Comparison of ENCODE assay signal across 12 cellular contexts in the genomic region with DNA sequence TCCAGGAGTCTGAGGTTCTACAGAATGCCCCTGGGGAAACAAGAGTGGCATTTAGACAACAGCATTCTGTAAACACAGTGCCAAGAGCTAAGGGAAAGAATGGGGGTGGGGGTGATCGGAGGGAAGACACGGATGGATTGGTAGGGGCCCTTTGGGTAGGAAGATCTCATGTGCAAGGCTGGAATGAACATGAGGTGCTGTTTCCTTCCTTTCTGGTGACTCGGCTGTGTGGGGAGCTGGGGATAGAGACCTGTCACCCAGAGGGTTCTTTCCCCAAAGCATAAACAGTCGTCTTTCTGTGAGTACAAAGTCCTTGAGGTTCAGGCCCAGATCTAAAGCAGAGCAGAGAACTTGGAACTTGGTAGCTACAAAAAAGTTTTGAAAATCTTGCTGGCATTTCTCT. TPM values are rescaled to one million over a fixed set of nuclear protein-coding genes. Genes with fewer than 3 reads are reported as not detected.
DNase-seq lines count a peak whose midpoint lies in the region; ATAC-seq, FAIRE-seq and TF ChIP-seq lines count a peak whose summit lies in the region.
"Had no signal": no experiment of that assay in that cellular context is flagged by ENCODE, and none has a peak within 500 bp of the region (broad histone marks: within the 10 kb centered on the region; RNA-seq: fewer than 3 reads in every experiment).

No MANE protein-coding gene starts in this region.

- H3K79me2 ChIP-seq in HepG2 (ENCODE audit: insufficient read depth, low read length), result peaks cover 58% of the 10 kb centered on the region
- peaks cover 12% of the 10 kb centered on the region for H3K79me2 ChIP-seq in smooth muscle cell (ENCODE audit: low read depth)

- no peak overlapping the region for H3K27ac Mint-ChIP-seq in activated CD8-positive, alpha-beta memory T cell treated with anti-CD3 and anti-CD28 coated beads, Interleukin-2, amount 10 ng/mL, durations not matched to agents 7 days and 5 days
- H3K27ac Mint-ChIP-seq: activated CD8-positive, alpha-beta T cell treated with anti-CD3 and anti-CD28 coated beads for 36 hours had no signal

- intact Hi-C loops in breast epithelium (cut with DNase I; ENCODE audit: low total_unique reads) (no loop called here), HepG2 (cut with micrococcal nuclease; ENCODE audit: unreplicated experiment) (no loop called here)

- no peaks in the 10 kb centered on the region for H3K9me3 ChIP-seq in HEK293 (ENCODE audit: control insufficient read depth, insufficient read depth, low read depth, low read length)
- H3K9me3 ChIP-seq in breast epithelium, result no peaks in the 10 kb centered on the region
- no peaks in the 10 kb centered on the region for H3K9me3 ChIP-seq in HepG2 (ENCODE audit: low read length)
- H3K9me3 ChIP-seq in smooth muscle cell (replicated peaks; ENCODE audit: low read depth), result no peaks in the 10 kb centered on the region
- H3K9me3 ChIP-seq in HAP-1, result no peaks in the 10 kb centered on the region
- H3K9me3 ChIP-seq: neutrophil had no signal

- H3K27ac ChIP-seq in HEK293 (ENCODE audit: extremely low read depth, low read depth, low read length), result peak overlapping the region; percentile 22; the same call in 1 of the 2 replicates
- peak overlapping the region; percentile 90 to 93 for H3K27ac ChIP-seq in breast epithelium
- H3K27ac ChIP-seq in HepG2 (ENCODE audit: extremely low read length, insufficient read depth, low read length), result peak overlapping the region; percentile 70
- peak overlapping the region; percentile 80 for H3K27ac ChIP-seq in smooth muscle cell (ENCODE audit: low read depth)
- H3K27ac ChIP-seq: foreskin keratinocyte, neutrophil had no signal

- H2AFZ ChIP-seq in HepG2 (ENCODE audit: low read length), result no peak overlapping the region
- H2AFZ ChIP-seq in smooth muscle cell (ENCODE audit: low read depth), result no peak overlapping the region

- TF ChIP-seq CTCF in HEK293 (tag by site-specific recombination; IDR thresholded peaks at IDR 0.05) (no peak), breast epithelium (IDR thresholded peaks at IDR 0.05) (no peak), HepG2 (CRISPR knock-in tag; IDR thresholded peaks at IDR 0.05) (no peak), smooth muscle cell (IDR thresholded peaks at IDR 0.05; ENCODE audit: borderline replicate concordance, insufficient read depth, poor library complexity, severe bottlenecking) (no peak)

- H3F3A ChIP-seq in smooth muscle cell (ENCODE audit: low read depth), result peaks cover 93% of the 10 kb centered on the region

- TF ChIP-seq POLR2A in breast epithelium (IDR thresholded peaks at IDR 0.05) (no peak), HepG2 (IDR thresholded peaks at IDR 0.05; ENCODE audit: insufficient read depth in 1 of 2, low read depth in 2 of 2, low read length in 2 of 2) (no peak)

- FAIRE-seq in HepG2 (lab: Jason Lieb, UNC), result no peak

- H3K27me3 Mint-ChIP-seq in activated CD8-positive, alpha-beta memory T cell treated with anti-CD3 and anti-CD28 coated beads, Interleukin-2, amount 10 ng/mL, durations not matched to agents 7 days and 5 days, result peaks cover 15% of the 10 kb centered on the region
- H3K27me3 Mint-ChIP-seq: activated CD8-positive, alpha-beta T cell treated with anti-CD3 and anti-CD28 coated beads for 36 hours had no signal

- H3K9ac ChIP-seq in HepG2 (ENCODE audit: insufficient read depth, low read depth, low read length) (peak overlapping the region; percentile 56), smooth muscle cell (ENCODE audit: low read depth) (no peak overlapping the region)

- peak overlapping the region; percentile 77 for H3K4me2 ChIP-seq in HepG2 (ENCODE audit: low read depth, low read length)
- H3K4me2 ChIP-seq in smooth muscle cell, result peak overlapping the region; percentile 96

- H3K36me3 Mint-ChIP-seq in activated CD8-positive, alpha-beta memory T cell treated with anti-CD3 and anti-CD28 coated beads, Interleukin-2, amount 10 ng/mL, durations not matched to agents 7 days and 5 days, result no peaks in the 10 kb centered on the region

- H4K20me1 ChIP-seq in HepG2 (ENCODE audit: insufficient read depth, low read length) (no peaks in the 10 kb centered on the region), smooth muscle cell (ENCODE audit: low read depth) (peaks cover 100% of the 10 kb centered on the region)

- H3K4me1 ChIP-seq in HEK293 (ENCODE audit: control insufficient read depth, insufficient read depth, low read length) (peaks cover 43% of the 10 kb centered on the region), breast epithelium (peaks cover 7 to 51% of the 10 kb centered on the region in 2 donors), HepG2 (ENCODE audit: insufficient read depth, low read length) (peaks cover 73% of the 10 kb centered on the region), smooth muscle cell (ENCODE audit: low read depth) (peaks cover 47% of the 10 kb centered on the region), HAP-1 (peaks cover 54% of the 10 kb centered on the region)

- TF ChIP-seq RAD21 in HepG2 (CRISPR knock-in tag; IDR thresholded peaks at IDR 0.05), result no peak

- BruUV-seq in HepG2 (replicated peaks; lab: Mats Ljungman, UMichigan), result no TSS peak

- ATAC-seq in HepG2, result peak; percentile 37
- no peak for ATAC-seq in activated CD8-positive, alpha-beta memory T cell treated with anti-CD3 and anti-CD28 coated beads, Interleukin-2, amount 10 ng/mL, durations not matched to agents 7 days and 5 days
- ATAC-seq in HG03520 (IDR thresholded peaks at IDR 0.05; ENCODE audit: unreplicated experiment), result no peak
- ATAC-seq: activated CD8-positive, alpha-beta T cell treated with anti-CD3 and anti-CD28 coated beads for 36 hours; foreskin keratinocyte had no signal

- in situ Hi-C loops in HepG2 (cut with HindIII; ENCODE audit: extremely low pct_ligation_motif_present, low pct_unique_long_range_greater_than_20kb), result no loop called here
- in situ Hi-C loops in HAP-1 (cut with MboI; ENCODE audit: low sequenced_read_pairs), result no loop called here

- no peak overlapping the region for H3K4me3 Mint-ChIP-seq in activated CD8-positive, alpha-beta memory T cell treated with anti-CD3 and anti-CD28 coated beads, Interleukin-2, amount 10 ng/mL, durations not matched to agents 7 days and 5 days
- H3K4me3 Mint-ChIP-seq: activated CD8-positive, alpha-beta T cell treated with anti-CD3 and anti-CD28 coated beads for 36 hours had no signal

- 25% methylated on average over 4 of the region's 4 CpGs for WGBS in HepG2 (ENCODE audit: low lambda C conversion rate)
- 43% methylated on average over 4 of the region's 4 CpGs for WGBS in smooth muscle cell (ENCODE audit: low lambda C conversion rate)

- TF ChIP-seq EP300 in HepG2 (IDR thresholded peaks at IDR 0.05; ENCODE audit: low read depth in 2 of 2, low read length in 2 of 2) (no peak), HepG2 (CRISPR knock-in tag; IDR thresholded peaks at IDR 0.05; ENCODE audit: borderline replicate concordance) (no peak)

- DNase-seq in breast epithelium (ENCODE audit: low spot score in 2 of 2) (no peak), HepG2 (ENCODE audit: low spot score) (no peak), smooth muscle cell (lab: John Stamatoyannopoulos, UW; ENCODE audit: unreplicated experiment) (no peak), HAP-1 (ENCODE audit: low spot score in 2 of 2) (no peak), NCI-H2107 (lab: John Stamatoyannopoulos, UW) (no peak)
- DNase-seq in activated CD8-positive, alpha-beta memory T cell treated with anti-CD3 and anti-CD28 coated beads, Interleukin-2, amount 10 ng/mL, durations not matched to agents 7 days and 5 days, result no peak
- DNase-seq: activated CD8-positive, alpha-beta T cell treated with anti-CD3 and anti-CD28 coated beads for 36 hours; CD4-positive, CD25-positive, alpha-beta regulatory T cell; foreskin keratinocyte had no signal

- peaks cover 4 to 27% of the 10 kb centered on the region in 2 experiments; a peak in 2 of 3 replicates for H3K36me3 ChIP-seq in HEK293 (ENCODE audit: control insufficient read depth in 2 of 2, insufficient read depth in 1 of 2, low read length in 2 of 2)
- H3K36me3 ChIP-seq in breast epithelium, result peaks cover 3% of the 10 kb centered on the region
- H3K36me3 ChIP-seq in HepG2 (replicated peaks in 1 of 2; ENCODE audit: control insufficient read depth in 1 of 2, insufficient read depth in 2 of 2, low read length in 2 of 2), result peaks cover 8 to 25% of the 10 kb centered on the region in 2 experiments
- peaks cover 9% of the 10 kb centered on the region for H3K36me3 ChIP-seq in smooth muscle cell (ENCODE audit: low read depth)
- H3K36me3 ChIP-seq in HAP-1 (replicated peaks), result peaks cover 62% of the 10 kb centered on the region

- CTCF ChIA-PET in HEK293 (lab: Yijun Ruan, JAX) (no interaction called here), HepG2 (lab: Yijun Ruan, JAX; ENCODE audit: low intra/inter-chr PET ratio, low total read pairs) (no interaction called here)
- CTCF ChIA-PET in activated CD8-positive, alpha-beta memory T cell treated with anti-CD3 and anti-CD28 coated beads, Interleukin-2, amount 10 ng/mL, durations not matched to agents 7 days and 5 days (lab: Charles Lee), result interaction anchor here (0.7 kb wide), 1 partner anchor 783 kb away, joined by 3 read pairs; no protein-coding TSS in a partner anchor

- POLR2A ChIA-PET in HEK293 (lab: Yijun Ruan, JAX), result interaction anchor here (1.0 to 2.2 kb wide), 2 partner anchors 9 to 35 kb away, joined by 5 to 8 read pairs; no protein-coding TSS in a partner anchor
- POLR2A ChIA-PET in HepG2 (lab: Yijun Ruan, JAX), result interaction anchor here (0.7 to 3.8 kb wide), 8 partner anchors 9 to 168 kb away, joined by 3 to 25 read pairs (median 4); partner anchors contain the start of gene TPM1

- H3K27me3 ChIP-seq in breast epithelium (no peaks in the 10 kb centered on the region), HepG2 (ENCODE audit: control insufficient read depth in 1 of 2, insufficient read depth in 2 of 2, low read length in 2 of 2) (no peaks in the 10 kb centered on the region), smooth muscle cell (ENCODE audit: low read depth) (no peaks in the 10 kb centered on the region), HAP-1 (ENCODE audit: low read depth) (no peaks in the 10 kb centered on the region)
- H3K27me3 ChIP-seq: foreskin keratinocyte, neutrophil had no signal

- peaks cover 8% of the 10 kb centered on the region for H3K4me1 Mint-ChIP-seq in activated CD8-positive, alpha-beta memory T cell treated with anti-CD3 and anti-CD28 coated beads, Interleukin-2, amount 10 ng/mL, durations not matched to agents 7 days and 5 days

- H3K4me3 ChIP-seq in HEK293 (ENCODE audit: low read depth, low read length) (no peak overlapping the region), breast epithelium (peak overlapping the region in 1 of 3 donors; percentile 31), HepG2 (replicated peaks in 1 of 3; ENCODE audit: insufficient read depth in 1 of 3, low read depth in 2 of 3, low read length in 3 of 3) (peak overlapping the region in 2 of 3 experiments; percentile 24 to 37; a peak in 2 of 6 replicates), smooth muscle cell (no peak overlapping the region), HAP-1 (no peak overlapping the region)

- no peaks in the 10 kb centered on the region for H3K9me3 Mint-ChIP-seq in activated CD8-positive, alpha-beta memory T cell treated with anti-CD3 and anti-CD28 coated beads, Interleukin-2, amount 10 ng/mL, durations not matched to agents 7 days and 5 days (ENCODE audit: low read depth)
- H3K9me3 Mint-ChIP-seq: activated CD8-positive, alpha-beta T cell treated with anti-CD3 and anti-CD28 coated beads for 36 hours; CD4-positive, CD25-positive, alpha-beta regulatory T cell had no signal

RNA-seq across cellular contexts. Expression of gene TPM1, which starts 11.7 kb away (rescaled TPM):
- total RNA-seq in breast epithelium (100 to 1,000 TPM; 333 to 609 (median 575) TPM), HepG2 (2016; rRNA removed; fragmentation: Illumina TruSeq; extraction: Trizol) (98.9 and 113 TPM in 2 replicates), smooth muscle cell (1,694 and 1,869 TPM in 2 replicates)
- total RNA-seq in HepG2 (2016; cell fraction: cytosol; rRNA removed; fragmentation: Illumina TruSeq; extraction: Trizol; ENCODE audit: low read depth), result 49.9 and 54.7 TPM in 2 replicates
- total RNA-seq in HepG2 (2016; cell fraction: insoluble cytoplasmic fraction; rRNA removed; fragmentation: Illumina TruSeq; extraction: Trizol), result 98.4 and 114 TPM in 2 replicates
- 81.1 and 86.7 TPM in 2 replicates for total RNA-seq in HepG2 (2016; cell fraction: membrane; rRNA removed; fragmentation: Illumina TruSeq; extraction: Trizol)
- total RNA-seq in HepG2 (2016; cell fraction: nucleus; rRNA removed; fragmentation: Illumina TruSeq; extraction: Trizol), result 75.6 and 78.8 TPM in 2 replicates
- polyA plus RNA-seq in HepG2 (2011; rRNA removed) (92.4 and 109 TPM in 2 replicates), smooth muscle cell (1,915 and 2,406 TPM in 2 replicates)
- 45.6 and 56.5 TPM in 2 replicates for polyA plus RNA-seq in HepG2 (2011; cell fraction: cytosol; rRNA removed)
- 245 and 247 TPM in 2 replicates for polyA plus RNA-seq in HepG2 (2011; cell fraction: nucleus; rRNA removed)
- polyA plus RNA-seq in HepG2 (2012), result 72.3 and 73.8 TPM in 2 replicates
- 39.7 and 50.0 TPM in 2 replicates for polyA plus RNA-seq in HepG2 (2016; cell fraction: cytosol; fragmentation: Illumina TruSeq; extraction: Trizol; ENCODE audit: low read depth)
- 112 and 120 TPM in 2 replicates for polyA plus RNA-seq in HepG2 (2016; cell fraction: insoluble cytoplasmic fraction; fragmentation: Illumina TruSeq; extraction: Trizol; ENCODE audit: low read depth)
- 59.4 and 60.5 TPM in 2 replicates for polyA plus RNA-seq in HepG2 (2016; cell fraction: membrane; fragmentation: Illumina TruSeq; extraction: Trizol; ENCODE audit: low read depth)
- 97.1 and 98.9 TPM in 2 replicates for polyA plus RNA-seq in HepG2 (2016; cell fraction: nucleus; fragmentation: Illumina TruSeq; extraction: Trizol; ENCODE audit: insufficient read depth, low read depth)
- polyA minus RNA-seq in HepG2 (2011; rRNA and poly(A)+ RNA removed; ENCODE audit: low replicate concordance), result 56.1 and 110 TPM in 2 replicates
- 22.5 and 29.1 TPM in 2 replicates for polyA minus RNA-seq in HepG2 (2011; cell fraction: cytosol; rRNA and poly(A)+ RNA removed)
- polyA minus RNA-seq in HepG2 (2011; cell fraction: nucleus; rRNA and poly(A)+ RNA removed), result 274 and 286 TPM in 2 replicates
- 1 to 10 TPM; 4.1 to 5.5 TPM for total RNA-seq in activated CD8-positive, alpha-beta memory T cell treated with anti-CD3 and anti-CD28 coated beads, Interleukin-2, amount 10 ng/mL, durations not matched to agents 7 days and 5 days

Comparison
In these comparisons a context has a peak if more than half of its experiments do, and no peak if none do; other contexts are left out.
1. H3K27ac ChIP-seq: peak in every context shown above with its lines; median percentile 92 in breast epithelium; 80 in smooth muscle cell; 70 in HepG2; 22 in HEK293.
2. H3K4me3 ChIP-seq: peak in HepG2 (2 of 3); none in HEK293 (single experiment), smooth muscle cell (single experiment) and HAP-1 (single experiment).
3. RNA of gene TPM1, which starts 11.7 kb away (total RNA-seq): 1,694 to 1,869 TPM in smooth muscle cell, 333 to 609 TPM in breast epithelium and 49.9 to 114 TPM in HepG2; 4.1 to 5.5 TPM in activated CD8-positive, alpha-beta memory T cell treated with anti-CD3 and anti-CD28 coated beads, Interleukin-2, amount 10 ng/mL, durations not matched to agents 7 days and 5 days; every median in the first group is over 4 times any median in the second.